Comparison of ENCODE assay signal across 2 cellular contexts in genomic region chr11:128497057-128497957, GRCh38.
A peak's percentile ranks its signal among the peaks of the same experiment; 100 is the strongest.
TF ChIP-seq lines count a peak whose summit lies in the region.

No MANE protein-coding gene starts in this region.

TF ChIP-seq in HEK293, 187 proteins besides CTCF, POLR2A, EP300 and RAD21 (continued from another document):
- TF ChIP-seq, protein P1, sequence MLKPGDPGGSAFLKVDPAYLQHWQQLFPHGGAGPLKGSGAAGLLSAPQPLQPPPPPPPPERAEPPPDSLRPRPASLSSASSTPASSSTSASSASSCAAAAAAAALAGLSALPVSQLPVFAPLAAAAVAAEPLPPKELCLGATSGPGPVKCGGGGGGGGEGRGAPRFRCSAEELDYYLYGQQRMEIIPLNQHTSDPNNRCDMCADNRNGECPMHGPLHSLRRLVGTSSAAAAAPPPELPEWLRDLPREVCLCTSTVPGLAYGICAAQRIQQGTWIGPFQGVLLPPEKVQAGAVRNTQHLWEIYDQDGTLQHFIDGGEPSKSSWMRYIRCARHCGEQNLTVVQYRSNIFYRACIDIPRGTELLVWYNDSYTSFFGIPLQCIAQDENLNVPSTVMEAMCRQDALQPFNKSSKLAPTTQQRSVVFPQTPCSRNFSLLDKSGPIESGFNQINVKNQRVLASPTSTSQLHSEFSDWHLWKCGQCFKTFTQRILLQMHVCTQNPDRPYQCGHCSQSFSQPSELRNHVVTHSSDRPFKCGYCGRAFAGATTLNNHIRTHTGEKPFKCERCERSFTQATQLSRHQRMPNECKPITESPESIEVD (tag by site-specific recombination; IDR thresholded peaks at IDR 0.05) = peak; percentile 21; the same call in 1 of the 2 replicates
- TF ChIP-seq MEIS1 (CRISPR knock-in tag; IDR thresholded peaks at IDR 0.05; ENCODE audit: borderline replicate concordance) (no peak), ZNF394 (tag by site-specific recombination; IDR thresholded peaks at IDR 0.05; ENCODE audit: borderline replicate concordance) (0 out of 2 replicates have a peak, but pooled peaks have one; percentile 44), KLF17 (tag by site-specific recombination; IDR thresholded peaks at IDR 0.05) (0 out of 2 replicates have a peak, but pooled peaks have one; percentile 33), ZNF664 (tag by site-specific recombination; IDR thresholded peaks at IDR 0.05) (no peak), TRIM28 (IDR thresholded peaks at IDR 0.05; ENCODE audit: borderline replicate concordance, low read length) (peak; percentile 27; the same call in 1 of the 2 replicates), GLIS1 (tag by site-specific recombination; IDR thresholded peaks at IDR 0.05) (no peak), MZF1 (tag by site-specific recombination; IDR thresholded peaks at IDR 0.05; ENCODE audit: borderline replicate concordance) (peak; percentile 76)
- TF ChIP-seq, protein P2, sequence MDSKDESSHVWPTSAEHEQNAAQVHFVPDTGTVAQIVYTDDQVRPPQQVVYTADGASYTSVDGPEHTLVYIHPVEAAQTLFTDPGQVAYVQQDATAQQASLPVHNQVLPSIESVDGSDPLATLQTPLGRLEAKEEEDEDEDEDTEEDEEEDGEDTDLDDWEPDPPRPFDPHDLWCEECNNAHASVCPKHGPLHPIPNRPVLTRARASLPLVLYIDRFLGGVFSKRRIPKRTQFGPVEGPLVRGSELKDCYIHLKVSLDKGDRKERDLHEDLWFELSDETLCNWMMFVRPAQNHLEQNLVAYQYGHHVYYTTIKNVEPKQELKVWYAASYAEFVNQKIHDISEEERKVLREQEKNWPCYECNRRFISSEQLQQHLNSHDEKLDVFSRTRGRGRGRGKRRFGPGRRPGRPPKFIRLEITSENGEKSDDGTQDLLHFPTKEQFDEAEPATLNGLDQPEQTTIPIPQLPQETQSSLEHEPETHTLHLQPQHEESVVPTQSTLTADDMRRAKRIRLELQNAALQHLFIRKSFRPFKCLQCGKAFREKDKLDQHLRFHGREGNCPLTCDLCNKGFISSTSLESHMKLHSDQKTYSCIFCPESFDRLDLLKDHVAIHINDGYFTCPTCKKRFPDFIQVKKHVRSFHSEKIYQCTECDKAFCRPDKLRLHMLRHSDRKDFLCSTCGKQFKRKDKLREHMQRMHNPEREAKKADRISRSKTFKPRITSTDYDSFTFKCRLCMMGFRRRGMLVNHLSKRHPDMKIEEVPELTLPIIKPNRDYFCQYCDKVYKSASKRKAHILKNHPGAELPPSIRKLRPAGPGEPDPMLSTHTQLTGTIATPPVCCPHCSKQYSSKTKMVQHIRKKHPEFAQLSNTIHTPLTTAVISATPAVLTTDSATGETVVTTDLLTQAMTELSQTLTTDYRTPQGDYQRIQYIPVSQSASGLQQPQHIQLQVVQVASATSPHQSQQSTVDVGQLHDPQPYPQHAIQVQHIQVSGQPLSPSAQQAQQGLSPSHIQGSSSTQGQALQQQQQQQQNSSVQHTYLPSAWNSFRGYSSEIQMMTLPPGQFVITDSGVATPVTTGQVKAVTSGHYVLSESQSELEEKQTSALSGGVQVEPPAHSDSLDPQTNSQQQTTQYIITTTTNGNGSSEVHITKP (tag by site-specific recombination; IDR thresholded peaks at IDR 0.05) = 0 out of 2 replicates have a peak, but pooled peaks have one; percentile 29
- TF ChIP-seq, protein P3, sequence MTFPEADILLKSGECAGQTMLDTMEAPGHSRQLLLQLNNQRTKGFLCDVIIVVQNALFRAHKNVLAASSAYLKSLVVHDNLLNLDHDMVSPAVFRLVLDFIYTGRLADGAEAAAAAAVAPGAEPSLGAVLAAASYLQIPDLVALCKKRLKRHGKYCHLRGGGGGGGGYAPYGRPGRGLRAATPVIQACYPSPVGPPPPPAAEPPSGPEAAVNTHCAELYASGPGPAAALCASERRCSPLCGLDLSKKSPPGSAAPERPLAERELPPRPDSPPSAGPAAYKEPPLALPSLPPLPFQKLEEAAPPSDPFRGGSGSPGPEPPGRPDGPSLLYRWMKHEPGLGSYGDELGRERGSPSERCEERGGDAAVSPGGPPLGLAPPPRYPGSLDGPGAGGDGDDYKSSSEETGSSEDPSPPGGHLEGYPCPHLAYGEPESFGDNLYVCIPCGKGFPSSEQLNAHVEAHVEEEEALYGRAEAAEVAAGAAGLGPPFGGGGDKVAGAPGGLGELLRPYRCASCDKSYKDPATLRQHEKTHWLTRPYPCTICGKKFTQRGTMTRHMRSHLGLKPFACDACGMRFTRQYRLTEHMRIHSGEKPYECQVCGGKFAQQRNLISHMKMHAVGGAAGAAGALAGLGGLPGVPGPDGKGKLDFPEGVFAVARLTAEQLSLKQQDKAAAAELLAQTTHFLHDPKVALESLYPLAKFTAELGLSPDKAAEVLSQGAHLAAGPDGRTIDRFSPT (tag by site-specific recombination; IDR thresholded peaks at IDR 0.05) = peak; percentile 19; the same call in 1 of the 2 replicates

TF ChIP-seq in GM12878, 131 proteins besides CTCF, POLR2A, EP300 and RAD21 (continued from another document and continues in another):
- TF ChIP-seq ZNF687 (IDR thresholded peaks at IDR 0.05) (peak; percentile 30; the same call in 1 of the 2 replicates), NFIC (IDR thresholded peaks at IDR 0.05; ENCODE audit: low read depth, low read length) (peak; percentile 77), CHD1 (IDR thresholded peaks at IDR 0.05; ENCODE audit: low read depth, low read length) (no peak), CREM (IDR thresholded peaks at IDR 0.05; ENCODE audit: low read depth) (peak; percentile 34; the same call in 1 of the 2 replicates), SMAD5 (IDR thresholded peaks at IDR 0.05; ENCODE audit: low read depth) (no peak), CREB1 (IDR thresholded peaks at IDR 0.05; ENCODE audit: low read depth) (peak; percentile 41; the same call in 1 of the 2 replicates), RELB (IDR thresholded peaks at IDR 0.05; ENCODE audit: low read depth) (0 out of 2 replicates have a peak, but pooled peaks have one; percentile 30), SUZ12 (IDR thresholded peaks at IDR 0.05; ENCODE audit: unreplicated experiment) (no peak), IKZF2 (IDR thresholded peaks at IDR 0.05) (peak; percentile 55 to 66; a peak in 3 of 4 replicates), MXI1 (IDR thresholded peaks at IDR 0.05; ENCODE audit: low read depth, low read length) (0 out of 2 replicates have a peak, but pooled peaks have one; percentile 30), MTA3 (IDR thresholded peaks at IDR 0.05; ENCODE audit: borderline replicate concordance, low read length) (peak; percentile 53; the same call in 1 of the 2 replicates), MEF2B (IDR thresholded peaks at IDR 0.05; ENCODE audit: partially characterized antibody, poor library complexity, severe bottlenecking) (peak; percentile 39), FOXM1 (IDR thresholded peaks at IDR 0.05; ENCODE audit: low read depth, low read length) (peak; percentile 19; the same call in 1 of the 2 replicates), SIX5 (IDR thresholded peaks at IDR 0.05; ENCODE audit: low read depth, low read length, severe bottlenecking) (peak; percentile 6), EED (IDR thresholded peaks at IDR 0.05; ENCODE audit: low read depth) (peak; percentile 77), STAT3 (IDR thresholded peaks at IDR 0.05; ENCODE audit: low read depth, low read length) (no peak), CEBPB (IDR thresholded peaks at IDR 0.05; ENCODE audit: borderline replicate concordance in 1 of 2, low read depth in 2 of 2, low read length in 2 of 2) (no peak), HDAC6 (IDR thresholded peaks at IDR 0.05; ENCODE audit: unreplicated experiment) (no peak), IKZF1 (conservative IDR thresholded peaks at IDR 0.05) (peak; percentile 72), NFXL1 (IDR thresholded peaks at IDR 0.05; ENCODE audit: borderline replicate concordance) (no peak), TAF1 (IDR thresholded peaks at IDR 0.05; ENCODE audit: borderline replicate concordance, low read depth, low read length) (0 out of 2 replicates have a peak, but pooled peaks have one; percentile 9), PAX5 (IDR thresholded peaks at IDR 0.05; ENCODE audit: borderline replicate concordance, low read depth, low read length) (peak; percentile 80), BHLHE40 (IDR thresholded peaks at IDR 0.05; ENCODE audit: borderline replicate concordance in 1 of 2, low read depth in 2 of 2, low read length in 1 of 2) (peak in 1 of 2 experiments; percentile 28; a peak in 1 of 4 replicates), TCF3 (IDR thresholded peaks at IDR 0.05; ENCODE audit: borderline replicate concordance, insufficient read depth, low read depth, low read length) (0 out of 2 replicates have a peak, but pooled peaks have one; percentile 5), RBBP5 (conservative IDR thresholded peaks at IDR 0.05) (no peak), FOXK2 (IDR thresholded peaks at IDR 0.05) (no peak), CBX5 (IDR thresholded peaks at IDR 0.05; ENCODE audit: low read depth) (0 out of 2 replicates have a peak, but pooled peaks have one; percentile 59), ZBED1 (IDR thresholded peaks at IDR 0.05; ENCODE audit: borderline replicate concordance) (0 out of 2 replicates have a peak, but pooled peaks have one; percentile 45), CBFB (IDR thresholded peaks at IDR 0.05; ENCODE audit: low read depth) (peak; percentile 18; the same call in 1 of the 2 replicates), BCL11A (IDR thresholded peaks at IDR 0.05; ENCODE audit: low read depth, low read length) (peak; percentile 33; the same call in 1 of the 2 replicates), LARP7 (IDR thresholded peaks at IDR 0.05) (no peak)
- TF ChIP-seq, protein P4, sequence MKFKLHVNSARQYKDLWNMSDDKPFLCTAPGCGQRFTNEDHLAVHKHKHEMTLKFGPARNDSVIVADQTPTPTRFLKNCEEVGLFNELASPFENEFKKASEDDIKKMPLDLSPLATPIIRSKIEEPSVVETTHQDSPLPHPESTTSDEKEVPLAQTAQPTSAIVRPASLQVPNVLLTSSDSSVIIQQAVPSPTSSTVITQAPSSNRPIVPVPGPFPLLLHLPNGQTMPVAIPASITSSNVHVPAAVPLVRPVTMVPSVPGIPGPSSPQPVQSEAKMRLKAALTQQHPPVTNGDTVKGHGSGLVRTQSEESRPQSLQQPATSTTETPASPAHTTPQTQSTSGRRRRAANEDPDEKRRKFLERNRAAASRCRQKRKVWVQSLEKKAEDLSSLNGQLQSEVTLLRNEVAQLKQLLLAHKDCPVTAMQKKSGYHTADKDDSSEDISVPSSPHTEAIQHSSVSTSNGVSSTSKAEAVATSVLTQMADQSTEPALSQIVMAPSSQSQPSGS (IDR thresholded peaks at IDR 0.05; ENCODE audit: low read length) = peak; percentile 51; the same call in 1 of the 2 replicates
- TF ChIP-seq, protein P5, sequence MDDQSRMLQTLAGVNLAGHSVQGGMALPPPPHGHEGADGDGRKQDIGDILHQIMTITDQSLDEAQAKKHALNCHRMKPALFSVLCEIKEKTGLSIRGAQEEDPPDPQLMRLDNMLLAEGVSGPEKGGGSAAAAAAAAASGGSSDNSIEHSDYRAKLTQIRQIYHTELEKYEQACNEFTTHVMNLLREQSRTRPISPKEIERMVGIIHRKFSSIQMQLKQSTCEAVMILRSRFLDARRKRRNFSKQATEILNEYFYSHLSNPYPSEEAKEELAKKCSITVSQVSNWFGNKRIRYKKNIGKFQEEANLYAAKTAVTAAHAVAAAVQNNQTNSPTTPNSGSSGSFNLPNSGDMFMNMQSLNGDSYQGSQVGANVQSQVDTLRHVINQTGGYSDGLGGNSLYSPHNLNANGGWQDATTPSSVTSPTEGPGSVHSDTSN (IDR thresholded peaks at IDR 0.05; ENCODE audit: insufficient replicate concordance, low read depth, low read length) = no peak
